ENCODE assay signal across 1 cellular context in genomic region chr1:45584351-45585109, GRCh38.
TF ChIP-seq lines count a peak whose summit lies in the region.

No MANE protein-coding gene starts in this region.

TF ChIP-seq in GM12878, 131 proteins besides CTCF, POLR2A, EP300 and RAD21 (continues in another document):
- no peak for TF ChIP-seq CBX3 (IDR thresholded peaks at IDR 0.05; ENCODE audit: borderline replicate concordance, low read depth)
- peak; percentile 97; the same call in 1 of the 2 replicates for TF ChIP-seq RB1 (IDR thresholded peaks at IDR 0.05; ENCODE audit: borderline replicate concordance)
- TF ChIP-seq SIN3A (IDR thresholded peaks at IDR 0.05; ENCODE audit: low read depth, low read length): 0 out of 2 replicates have a peak, but pooled peaks have one; percentile 0
- TF ChIP-seq RCOR1 (conservative IDR thresholded peaks at IDR 0.05; ENCODE audit: low read depth, low read length): 0 out of 2 replicates have a peak, but pooled peaks have one; percentile 10
- no peak for TF ChIP-seq ATF7 (IDR thresholded peaks at IDR 0.05; ENCODE audit: low read depth)
- no peak for TF ChIP-seq ATF2 (IDR thresholded peaks at IDR 0.05; ENCODE audit: low read length)
- TF ChIP-seq SREBF2 (IDR thresholded peaks at IDR 0.05; ENCODE audit: low read length): no peak
- no peak for TF ChIP-seq BCL11A (IDR thresholded peaks at IDR 0.05; ENCODE audit: low read depth, low read length)
- TF ChIP-seq CREM (IDR thresholded peaks at IDR 0.05; ENCODE audit: low read depth): 0 out of 2 replicates have a peak, but pooled peaks have one; percentile 31
- TF ChIP-seq NR2C1 (IDR thresholded peaks at IDR 0.05): no peak
- no peak for TF ChIP-seq ZBTB11 (CRISPR knock-in tag; IDR thresholded peaks at IDR 0.05)
- peak; percentile 50; the same call in 1 of the 2 replicates for TF ChIP-seq ZNF384 (IDR thresholded peaks at IDR 0.05; ENCODE audit: borderline replicate concordance, low read depth, low read length)
- no peak for TF ChIP-seq ETV6 (conservative IDR thresholded peaks at IDR 0.05 in 1 of 2, IDR thresholded peaks at IDR 0.05 in 1 of 2; ENCODE audit: borderline replicate concordance in 1 of 2, low read depth in 1 of 2)
- no peak for TF ChIP-seq FOXM1 (IDR thresholded peaks at IDR 0.05; ENCODE audit: low read depth, low read length)
- TF ChIP-seq POU2F2 (IDR thresholded peaks at IDR 0.05; ENCODE audit: borderline replicate concordance, low read depth, low read length): no peak
- peak; percentile 92 for TF ChIP-seq E2F8 (IDR thresholded peaks at IDR 0.05; ENCODE audit: low read depth, partially characterized antibody)
- TF ChIP-seq ZNF274 (IDR thresholded peaks at IDR 0.05; ENCODE audit: insufficient read depth, insufficient read length): no peak
- TF ChIP-seq WRNIP1 (IDR thresholded peaks at IDR 0.05; ENCODE audit: borderline replicate concordance, low read depth, low read length): no peak
- TF ChIP-seq ZNF622 (IDR thresholded peaks at IDR 0.05): no peak
- no peak for TF ChIP-seq TBL1XR1 (IDR thresholded peaks at IDR 0.05; ENCODE audit: low read depth, low read length)
- no peak for TF ChIP-seq SREBF1 (IDR thresholded peaks at IDR 0.05; ENCODE audit: low read length)
- no peak for TF ChIP-seq MEF2A (IDR thresholded peaks at IDR 0.05; ENCODE audit: insufficient read depth, low read depth, low read length)
- no peak for TF ChIP-seq ZNF687 (IDR thresholded peaks at IDR 0.05)
- no peak for TF ChIP-seq CUX1 (IDR thresholded peaks at IDR 0.05; ENCODE audit: insufficient replicate concordance, low read depth, low read length)
- TF ChIP-seq POLR2AphosphoS5 (IDR thresholded peaks at IDR 0.05; ENCODE audit: low read length): no peak
- TF ChIP-seq BACH1 (IDR thresholded peaks at IDR 0.05; ENCODE audit: borderline replicate concordance): no peak
- TF ChIP-seq BHLHE40 (IDR thresholded peaks at IDR 0.05; ENCODE audit: borderline replicate concordance in 1 of 2, low read depth in 2 of 2, low read length in 1 of 2): peak; percentile 11 to 50; a peak in 3 of 4 replicates
- no peak for TF ChIP-seq TAF1 (IDR thresholded peaks at IDR 0.05; ENCODE audit: borderline replicate concordance, low read depth, low read length)
- no peak for TF ChIP-seq IRF5 (IDR thresholded peaks at IDR 0.05; ENCODE audit: borderline replicate concordance)
- 0 out of 2 replicates have a peak, but pooled peaks have one; percentile 1 for TF ChIP-seq TCF3 (IDR thresholded peaks at IDR 0.05; ENCODE audit: borderline replicate concordance, insufficient read depth, low read depth, low read length)
- no peak for TF ChIP-seq NFXL1 (IDR thresholded peaks at IDR 0.05; ENCODE audit: borderline replicate concordance)
- TF ChIP-seq IKZF1 (conservative IDR thresholded peaks at IDR 0.05): peak; percentile 8; the same call in 1 of the 2 replicates
- no peak for TF ChIP-seq NR2C2 (IDR thresholded peaks at IDR 0.05; ENCODE audit: borderline replicate concordance, control insufficient read depth, insufficient read length, low read depth)
- no peak for TF ChIP-seq ZNF24 (IDR thresholded peaks at IDR 0.05)
- no peak for TF ChIP-seq ZBED1 (IDR thresholded peaks at IDR 0.05; ENCODE audit: borderline replicate concordance)
- no peak for TF ChIP-seq CHD2 (IDR thresholded peaks at IDR 0.05; ENCODE audit: borderline replicate concordance, low read depth, low read length)
- TF ChIP-seq HDGF (IDR thresholded peaks at IDR 0.05): no peak
- TF ChIP-seq CEBPZ (IDR thresholded peaks at IDR 0.05; ENCODE audit: low read depth, low read length): no peak
- no peak for TF ChIP-seq EZH2 (IDR thresholded peaks at IDR 0.05; ENCODE audit: borderline replicate concordance, control insufficient read depth, low read depth, low read length)
